Comparison of ENCODE assay signal across 15 cellular contexts in the genomic region with DNA sequence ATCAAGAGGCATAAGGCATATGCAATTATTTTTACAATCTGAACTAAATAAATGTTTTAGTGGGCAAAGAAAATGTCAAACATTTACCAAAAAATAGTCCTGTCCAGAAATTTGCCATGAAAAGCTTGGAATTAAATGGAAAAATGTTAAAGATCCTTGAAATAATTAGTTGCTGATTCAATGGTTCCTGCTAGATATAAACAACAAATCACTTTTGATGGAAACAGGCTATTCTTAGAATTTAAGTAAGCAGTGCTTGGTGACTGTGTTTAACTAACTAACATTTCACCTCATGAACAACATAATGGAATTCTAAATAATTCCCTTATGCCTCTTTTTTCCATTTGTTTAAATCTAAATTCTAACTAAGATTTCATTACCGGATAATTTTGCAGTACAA. TPM values are rescaled to one million over a fixed set of nuclear protein-coding genes. Genes with fewer than 3 reads are reported as not detected.
DNase-seq lines count a peak whose midpoint lies in the region; ATAC-seq and TF ChIP-seq lines count a peak whose summit lies in the region.
"Had no signal": no experiment of that assay in that cellular context is flagged by ENCODE, and none has a peak within 500 bp of the region (broad histone marks: within the 10 kb centered on the region; RNA-seq: fewer than 3 reads in every experiment).

No MANE protein-coding gene starts in this region.

- no peak overlapping the region for H2AK5ac ChIP-seq in IMR-90 (ENCODE audit: low read depth, low read length)

- H2BK20ac ChIP-seq in IMR-90 (ENCODE audit: low read depth, low read length) = no peak overlapping the region

- H3K79me1 ChIP-seq in IMR-90 (ENCODE audit: low read depth in 1 of 2, low read length in 2 of 2) = peaks cover 5 to 8% of the 10 kb centered on the region in 2 experiments; a peak in 3 of 4 replicates

- ATAC-seq in IMR-90 (ENCODE audit: low read depth) = no peak
- ATAC-seq in HG02981 (IDR thresholded peaks at IDR 0.05; ENCODE audit: unreplicated experiment) = no peak

- no peak overlapping the region for H2AK9ac ChIP-seq in IMR-90 (replicated peaks; ENCODE audit: low read depth, low read length, poor library complexity)

- H2BK5ac ChIP-seq in IMR-90 (ENCODE audit: low read depth, low read length, poor library complexity, severe bottlenecking) = peak overlapping the region; percentile 90

- no peak overlapping the region for H3K14ac ChIP-seq in IMR-90 (replicated peaks; ENCODE audit: low read depth, low read length)

- H4K5ac ChIP-seq in IMR-90 (ENCODE audit: low read depth, low read length) = no peak overlapping the region

- H3K23ac ChIP-seq in IMR-90 (ENCODE audit: low read depth, low read length) = peak overlapping the region; percentile 92; the same call in 1 of the 2 replicates

- H2AFZ ChIP-seq in ACC112 (ENCODE audit: low read length, unreplicated experiment) = no peak overlapping the region
- H2AFZ ChIP-seq in IMR-90 (replicated peaks; ENCODE audit: low read length, poor library complexity) = no peak overlapping the region
- no peak overlapping the region for H2AFZ ChIP-seq in neural cell (ENCODE audit: low read depth, low read length)

- peak; percentile 11; the same call in 1 of the 2 replicates for TF ChIP-seq POLR2A in IMR-90 (IDR thresholded peaks at IDR 0.05; ENCODE audit: low read depth, low read length)

- H3K4me2 ChIP-seq in IMR-90 (ENCODE audit: low read depth, low read length) (peak overlapping the region; percentile 88), neural cell (ENCODE audit: low read length) (peak overlapping the region; percentile 99)

- no peak overlapping the region; a peak in 1 of 4 replicates for H4K8ac ChIP-seq in IMR-90 (ENCODE audit: low read depth in 2 of 2, low read length in 2 of 2)

- H3K9me3 ChIP-seq in IMR-90 (ENCODE audit: control insufficient read depth, insufficient read depth, low read length) (no peaks in the 10 kb centered on the region), neural cell (ENCODE audit: low read length) (no peaks in the 10 kb centered on the region)
- H3K9me3 ChIP-seq: neutrophil, tibial nerve had no signal

- intact Hi-C loops in IMR-90 (cut with micrococcal nuclease) = loop anchor here (5.0 kb wide), 1 partner anchor 754 kb away; no protein-coding TSS in a partner anchor

- peaks cover 52% of the 10 kb centered on the region for H3K36me3 ChIP-seq in ACC112 (ENCODE audit: insufficient read depth, low read length)
- peaks cover 49% of the 10 kb centered on the region for H3K36me3 ChIP-seq in IMR-90 (ENCODE audit: control insufficient read depth, insufficient read depth, low read length)
- H3K36me3 ChIP-seq in neural cell (ENCODE audit: insufficient read depth, low read length) = no peaks in the 10 kb centered on the region
- H3K36me3 ChIP-seq: neutrophil, tibial nerve had no signal

- H3K27ac ChIP-seq in ACC112 (ENCODE audit: low read depth, low read length) (peak overlapping the region; percentile 90), IMR-90 (ENCODE audit: insufficient read depth, low read length) (no peak overlapping the region), epithelial cell of prostate (peak overlapping the region; percentile 98), neural cell (ENCODE audit: low read length) (peak overlapping the region; percentile 90)
- H3K27ac ChIP-seq: neutrophil, SK-N-MC had no signal

- in situ Hi-C loops in IMR-90 (cut with MboI; ENCODE audit: low sequenced_read_pairs) = loop anchor here (10.0 kb wide), 1 partner anchor 571 kb away; no protein-coding TSS in a partner anchor

- no peak for TF ChIP-seq EP300 in neural cell (conservative IDR thresholded peaks at IDR 0.05; ENCODE audit: poor library complexity, severe bottlenecking)

- no peak overlapping the region for H2BK120ac ChIP-seq in IMR-90 (ENCODE audit: low read depth, low read length)

- peak overlapping the region; percentile 98 for H3K4me3 ChIP-seq in ACC112 (ENCODE audit: low read depth, low read length)
- H3K4me3 ChIP-seq in IMR-90 (ENCODE audit: insufficient read depth, low read depth, low read length) = peak overlapping the region; percentile 92
- H3K4me3 ChIP-seq in neural cell (ENCODE audit: low read length) = peak overlapping the region; percentile 76
- H3K4me3 ChIP-seq: SK-N-MC had no signal

- H4K20me1 ChIP-seq in IMR-90 (ENCODE audit: insufficient read depth, low read length) (peaks cover 87% of the 10 kb centered on the region), neural cell (ENCODE audit: insufficient read depth) (no peaks in the 10 kb centered on the region)

- H3K9ac ChIP-seq in IMR-90 (ENCODE audit: low read depth, low read length) (peak overlapping the region; percentile 85; the same call in 1 of the 2 replicates), neural cell (ENCODE audit: low read length) (peak overlapping the region; percentile 89)

- POLR2A ChIA-PET in IMR-90 (lab: Charles Lee; ENCODE audit: unreplicated experiment) = interaction anchor here (0.6 kb wide), 1 partner anchor 46 kb away, joined by 3 read pairs; no protein-coding TSS in a partner anchor

- BruUV-seq in IMR-90 (replicated peaks; lab: Mats Ljungman, UMichigan) = no TSS peak

- H3K79me2 ChIP-seq in ACC112 (ENCODE audit: control insufficient read depth, insufficient read depth, low read length, unreplicated experiment) (peaks cover 87% of the 10 kb centered on the region), neural cell (replicated peaks; ENCODE audit: insufficient read depth, low read length) (peaks cover 73% of the 10 kb centered on the region)

- CTCF ChIA-PET in IMR-90 (lab: Yijun Ruan, JAX) = no interaction called here

- WGBS in IMR-90 (ENCODE audit: extremely low coverage in 2 of 2, insufficient read length in 1 of 2), 2 experiments = no CpG with 5 or more reads among the region's 1 CpG

- no peak for DNase-seq in IMR-90
- DNase-seq in epithelial cell of prostate (ENCODE audit: low read depth, low spot score) = no peak
- DNase-seq in activated CD4-positive, CD25-positive, alpha-beta regulatory T cell (lab: John Stamatoyannopoulos, UW) = no peak
- DNase-seq in SKM-1 treated with dmso at 0.1 percent for 144 hours (lab: John Stamatoyannopoulos, UW; ENCODE audit: unreplicated experiment) = no peak
- DNase-seq in NOMO-1 treated with DMSO at 0.1 percent for 48 hours (lab: John Stamatoyannopoulos, UW; ENCODE audit: unreplicated experiment) = no peak
- DNase-seq: activated CD4-positive, CD25-positive, alpha-beta regulatory T cell treated with anti-CD3 and anti-CD28 coated beads, Interleukin-2, amount 50 U/mL, for 72 hours; activated T-cell treated with anti-CD3 and anti-CD28 coated beads for 4 hours; amniotic stem cell; DMS79 had no signal

- H3K9me1 ChIP-seq in IMR-90 (ENCODE audit: insufficient read depth, low read length) = peaks cover under 1% of the 10 kb centered on the region; the same call in 1 of the 2 replicates

- no peak overlapping the region for H3K4ac ChIP-seq in IMR-90 (ENCODE audit: low read depth, low read length)

- TF ChIP-seq RAD21 in IMR-90 (IDR thresholded peaks at IDR 0.05; ENCODE audit: low read length) (no peak), neural cell (conservative IDR thresholded peaks at IDR 0.05) (no peak)

- H3K27me3 ChIP-seq in ACC112 (ENCODE audit: insufficient read depth, low read length) = no peaks in the 10 kb centered on the region
- no peaks in the 10 kb centered on the region for H3K27me3 ChIP-seq in IMR-90 (ENCODE audit: control insufficient read depth, insufficient read depth, low read length)
- no peaks in the 10 kb centered on the region for H3K27me3 ChIP-seq in neural cell (ENCODE audit: insufficient read depth, low read depth, low read length)
- H3K27me3 ChIP-seq: tibial nerve had no signal

- H3F3A ChIP-seq in neural cell (ENCODE audit: insufficient read depth, low read length, poor library complexity, severe bottlenecking) = peaks cover 6% of the 10 kb centered on the region

- no peak overlapping the region for H4K91ac ChIP-seq in IMR-90 (ENCODE audit: insufficient read depth, low read depth, low read length)

- H3K9me2 ChIP-seq in neural cell (ENCODE audit: insufficient read depth, low read length) = no peaks in the 10 kb centered on the region

- peak overlapping the region; percentile 52; the same call in 1 of the 2 replicates for H3K56ac ChIP-seq in IMR-90 (ENCODE audit: extremely low read depth, insufficient read depth, low read length)

- H3K18ac ChIP-seq in IMR-90 (ENCODE audit: low read depth, low read length) = no peak overlapping the region

- no peak overlapping the region for H2BK15ac ChIP-seq in IMR-90 (ENCODE audit: low read depth, low read length)

- TF ChIP-seq CTCF in IMR-90 (conservative IDR thresholded peaks at IDR 0.05; ENCODE audit: low read depth, low read length) (no peak), neural cell (IDR thresholded peaks at IDR 0.05; ENCODE audit: poor library complexity, severe bottlenecking) (no peak)

- dilution Hi-C loops in IMR-90 (cut with HindIII; ENCODE audit: low sequenced_read_pairs, unreplicated experiment) = no loop called here

- peaks cover 55% of the 10 kb centered on the region for H3K4me1 ChIP-seq in ACC112 (ENCODE audit: control insufficient read depth, insufficient read depth, low read length, unreplicated experiment)
- H3K4me1 ChIP-seq in IMR-90 (ENCODE audit: control insufficient read depth, insufficient read depth, low read length) = peaks cover 1% of the 10 kb centered on the region; the same call in 1 of the 2 replicates

TF ChIP-seq in IMR-90, 13 proteins besides CTCF, POLR2A, EP300 and RAD21:
- TF ChIP-seq MXI1 (IDR thresholded peaks at IDR 0.05; ENCODE audit: borderline replicate concordance, low read depth, low read length) (no peak), CHD1 (IDR thresholded peaks at IDR 0.05; ENCODE audit: low read depth, low read length) (peak; percentile 28; the same call in 1 of the 2 replicates)

TF ChIP-seq in neural cell, 6 proteins besides CTCF, POLR2A, EP300 and RAD21 (continues in another document):
- no peak for TF ChIP-seq EZH2 (IDR thresholded peaks at IDR 0.05; ENCODE audit: borderline replicate concordance, insufficient read depth, low read length, poor library complexity, severe bottlenecking)

RNA-seq across cellular contexts. Expression of gene RND3, which starts 3.9 kb away (rescaled TPM):
- total RNA-seq in IMR-90 (2012; rRNA removed) = 331 and 449 TPM in 2 replicates
- 111 and 136 TPM in 2 replicates for polyA plus RNA-seq in IMR-90 (2012; rRNA removed)
- 23.5 and 27.4 TPM in 2 replicates for polyA plus RNA-seq in IMR-90 (2012; cell fraction: cytosol; rRNA removed)
- 14.3 and 120 TPM in 2 replicates for polyA plus RNA-seq in IMR-90 (2012; cell fraction: nucleus; rRNA removed; ENCODE audit: low replicate concordance)
- polyA plus RNA-seq in neural cell = 126 and 143 TPM in 2 replicates
- polyA minus RNA-seq in neural cell = 225 and 239 TPM in 2 replicates
